Comparison of ENCODE assay signal across 8 cellular contexts in genomic region chr5:140108093-140109049, GRCh38. TPM values are rescaled to one million over a fixed set of nuclear protein-coding genes. Genes with fewer than 3 reads are reported as not detected.
DNase-seq lines count a peak whose midpoint lies in the region; ATAC-seq, FAIRE-seq and TF ChIP-seq lines count a peak whose summit lies in the region.

No MANE protein-coding gene starts in this region.

- H3K36me3 ChIP-seq in liver (ENCODE audit: control insufficient read depth in 4 of 4, insufficient read depth in 3 of 4, low read depth in 1 of 4, low read length in 3 of 4) (no peaks in the 10 kb centered on the region), suprapubic skin (no peaks in the 10 kb centered on the region)

- no peak for TF ChIP-seq EP300 in A549 (IDR thresholded peaks at IDR 0.05)
- TF ChIP-seq EP300 in suprapubic skin (IDR thresholded peaks at IDR 0.05) = no peak

- no peaks in the 10 kb centered on the region for H3K27me3 ChIP-seq in liver (ENCODE audit: control insufficient read depth in 4 of 4, insufficient read depth in 4 of 4, low read length in 3 of 4)
- H3K27me3 ChIP-seq in suprapubic skin = no peaks in the 10 kb centered on the region

- FAIRE-seq in A549 (lab: Jason Lieb, UNC) = no peak

- POLR2A ChIA-PET in A549 (lab: Yijun Ruan, JAX) = interaction anchor here (0.6 to 1.8 kb wide), 17 partner anchors 10 to 1751 kb away, joined by 3 to 19 read pairs (median 4); partner anchors contain the start of gene NRG2

- peak overlapping the region; percentile 82 for H3K4me3 ChIP-seq in A549
- H3K4me3 ChIP-seq in liver (ENCODE audit: low read depth in 1 of 3, low read length in 3 of 3) = peak overlapping the region; percentile 80 to 95 (median 80)
- peak overlapping the region; percentile 71 for H3K4me3 ChIP-seq in suprapubic skin

- TF ChIP-seq CTCF in A549 (IDR thresholded peaks at IDR 0.05) = no peak
- no peak for TF ChIP-seq CTCF in GM13976 (IDR thresholded peaks at IDR 0.05; ENCODE audit: borderline replicate concordance, control extremely low read depth, extremely low read depth, insufficient read depth, missing control alignments)
- TF ChIP-seq CTCF in liver (IDR thresholded peaks at IDR 0.05; ENCODE audit: low read depth, low read length, missing input control) = no peak
- TF ChIP-seq CTCF in suprapubic skin (IDR thresholded peaks at IDR 0.05) = no peak

- H3K9ac ChIP-seq in liver (ENCODE audit: low read depth in 1 of 2, low read length in 2 of 2) = peak overlapping the region; percentile 59 to 72

- peak in 1 of 2 experiments; percentile 44 for DNase-seq in A549 (ENCODE audit: low read depth in 1 of 2, low spot score in 1 of 2)
- DNase-seq in GM13976 (ENCODE audit: low spot score) = peak; percentile 37
- DNase-seq in SK-N-DZ (ENCODE audit: low spot score) = peak; percentile 39
- peak in 15 of 61 donors; percentile 17 to 78 (median 44) for DNase-seq in caudate nucleus (lab: John Stamatoyannopoulos, UW)
- DNase-seq in suprapubic skin (ENCODE audit: low spot score in 2 of 2) = peak; percentile 71 to 86
- DNase-seq in NCI-H526 treated with DMSO at 0.1 percent for 48 hours (lab: John Stamatoyannopoulos, UW) = no peak

- no peak for TF ChIP-seq RAD21 in A549 (conservative IDR thresholded peaks at IDR 0.05 in 1 of 2, IDR thresholded peaks at IDR 0.05 in 1 of 2)
- TF ChIP-seq RAD21 in liver (IDR thresholded peaks at IDR 0.05) = no peak

- 4% methylated on average over 45 of the region's 53 CpGs for WGBS in A549 (ENCODE audit: missing lambda C conversion rate)
- WGBS in liver = 4% methylated on average over 53 of the region's 53 CpGs
- WGBS in suprapubic skin = 9% methylated on average over 29 of the region's 53 CpGs

- peak overlapping the region; percentile 98 for H3K4me2 ChIP-seq in A549

- ATAC-seq in A549 = peak; percentile 16 to 57; a peak in 4 of 6 replicates
- no peak for ATAC-seq in GM18867 (IDR thresholded peaks at IDR 0.05; ENCODE audit: unreplicated experiment)

- in situ Hi-C loops in GM13976 (cut with MboI; ENCODE audit: low sequenced_read_pairs, unreplicated experiment) = no loop called here

- no peaks in the 10 kb centered on the region for H3K9me3 ChIP-seq in A549
- H3K9me3 ChIP-seq in liver (ENCODE audit: control insufficient read depth in 4 of 4, low read length in 3 of 4) = no peaks in the 10 kb centered on the region
- H3K9me3 ChIP-seq in suprapubic skin = no peaks in the 10 kb centered on the region

- CTCF ChIA-PET in A549 (lab: Yijun Ruan, JAX) = interaction anchor here (1.0 to 3.2 kb wide), 10 partner anchors 10 to 50 kb away, joined by 3 to 20 read pairs (median 5); no protein-coding TSS in a partner anchor

- TF ChIP-seq POLR2A in A549 (IDR thresholded peaks at IDR 0.05; ENCODE audit: low read length) (no peak), suprapubic skin (IDR thresholded peaks at IDR 0.05) (no peak)

- H3K27ac ChIP-seq in A549 (peak overlapping the region; percentile 77 to 97), caudate nucleus (ENCODE audit: low read depth, low read length) (peak overlapping the region; percentile 98), liver (ENCODE audit: low read depth in 1 of 2, low read length in 2 of 2) (peak overlapping the region; percentile 88 to 97), suprapubic skin (peak overlapping the region; percentile 96)

- H3K4me1 ChIP-seq in A549 (peaks cover 28% of the 10 kb centered on the region), liver (ENCODE audit: control insufficient read depth in 4 of 4, insufficient read depth in 4 of 4, low read length in 3 of 4) (peaks cover 11 to 46% (median 31%) of the 10 kb centered on the region in 4 donors), suprapubic skin (peaks cover 59% of the 10 kb centered on the region)

TF ChIP-seq in A549, 52 proteins besides CTCF, POLR2A, EP300 and RAD21:
- TF ChIP-seq FOSL2 (IDR thresholded peaks at IDR 0.05) = no peak
- TF ChIP-seq FOSL2 (CRISPR knock-in tag; IDR thresholded peaks at IDR 0.05) = no peak
- no peak for TF ChIP-seq HOXB13 (CRISPR knock-in tag; IDR thresholded peaks at IDR 0.05; ENCODE audit: low read depth)
- no peak for TF ChIP-seq ZFP36 (IDR thresholded peaks at IDR 0.05; ENCODE audit: borderline replicate concordance, partially characterized antibody)
- no peak for TF ChIP-seq RCOR1 (IDR thresholded peaks at IDR 0.05; ENCODE audit: low read depth, low read length)
- no peak for TF ChIP-seq NFE2L2 (conservative IDR thresholded peaks at IDR 0.05; ENCODE audit: low read length)
- no peak; a peak in 1 of 5 replicates for TF ChIP-seq JUN (IDR thresholded peaks at IDR 0.05)
- no peak for TF ChIP-seq ZC3H11A (IDR thresholded peaks at IDR 0.05)
- no peak for TF ChIP-seq JUNB (IDR thresholded peaks at IDR 0.05)
- TF ChIP-seq SMC3 (IDR thresholded peaks at IDR 0.05) = no peak
- no peak for TF ChIP-seq ZSCAN20 (CRISPR knock-in tag; IDR thresholded peaks at IDR 0.05)
- no peak for TF ChIP-seq GATA3 (IDR thresholded peaks at IDR 0.05; ENCODE audit: borderline replicate concordance)

TF ChIP-seq in liver, 16 proteins besides CTCF, POLR2A, EP300 and RAD21:
- TF ChIP-seq MAX (IDR thresholded peaks at IDR 0.05) = no peak
- TF ChIP-seq YY1 (IDR thresholded peaks at IDR 0.05) = peak; percentile 24
- no peak for TF ChIP-seq NR2F2 (IDR thresholded peaks at IDR 0.05)
TF ChIP-seq in liver: peak in this region for 1.

RNA-seq across cellular contexts. Expression of gene PURA, which starts 5.5 kb away (rescaled TPM):
- polyA plus RNA-seq in A549 (2011; rRNA removed) (3.4 and 4.5 TPM in 2 replicates), A549 (2017; fragmentation: RNase III; extraction: RNeasy Plus Mini Kit Qiagen cat#74134 plus additional on column Dnase treatment) (9.1 to 12.7 TPM (median 11.9 TPM) in 3 replicates), liver (1 to 10 TPM; 2.8 to 4.3 TPM)
- 1.9 and 2.1 TPM in 2 replicates for polyA plus RNA-seq in A549 (2012; cell fraction: cytosol; rRNA removed)
- polyA plus RNA-seq in A549 (2012; cell fraction: nucleus; rRNA removed) = 1.3 and 1.7 TPM in 2 replicates
- polyA minus RNA-seq in A549 (2011; rRNA and poly(A)+ RNA removed) = 3.8 and 4.2 TPM in 2 replicates
- 3.7 and 3.9 TPM in 2 replicates for polyA plus RNA-seq in SK-N-DZ (2014; cell fraction: cytosol; rRNA removed)
- polyA plus RNA-seq in SK-N-DZ (2014; cell fraction: nucleus; rRNA removed) = 2.8 and 4.6 TPM in 2 replicates
- total RNA-seq in liver (10 to 100 TPM in 1 of 2 donors, 1 to 10 TPM in 1; 6.9 to 14.7 TPM), suprapubic skin (10 to 100 TPM; 12.5 to 31.8 (median 21.9) TPM)

RNA-seq across cellular contexts. Expression of gene IGIP, which starts 17.4 kb away (rescaled TPM):
- polyA plus RNA-seq in A549 (2011; rRNA removed) = 1.6 and 1.9 TPM in 2 replicates
- polyA plus RNA-seq in A549 (2012; cell fraction: cytosol; rRNA removed) = 0.15 and 0.17 TPM in 2 replicates
- polyA plus RNA-seq in A549 (2012; cell fraction: nucleus; rRNA removed) = 0.25 and 0.80 TPM in 2 replicates
- 0.81 to 0.90 TPM (median 0.84 TPM) in 3 replicates for polyA plus RNA-seq in A549 (2017; fragmentation: RNase III; extraction: RNeasy Plus Mini Kit Qiagen cat#74134 plus additional on column Dnase treatment)
- 1.6 and 2.7 TPM in 2 replicates for polyA minus RNA-seq in A549 (2011; rRNA and poly(A)+ RNA removed)
- polyA plus RNA-seq in SK-N-DZ (2014; cell fraction: cytosol; rRNA removed) = 2.9 and 3.5 TPM in 2 replicates
- 6.7 and 8.1 TPM in 2 replicates for polyA plus RNA-seq in SK-N-DZ (2014; cell fraction: nucleus; rRNA removed)
- total RNA-seq in liver = 10 to 100 TPM in 1 of 2 donors, 1 to 10 TPM in 1; 4.1 to 11.8 TPM
- 1 to 10 TPM; 2.3 to 3.3 TPM for polyA plus RNA-seq in liver
- 10 to 100 TPM in 2 of 4 donors, 1 to 10 TPM in 2; 6.1 to 16.5 (median 11.6) TPM for total RNA-seq in suprapubic skin
